ENCODE assay signal across 18 cellular contexts in the genomic region with DNA sequence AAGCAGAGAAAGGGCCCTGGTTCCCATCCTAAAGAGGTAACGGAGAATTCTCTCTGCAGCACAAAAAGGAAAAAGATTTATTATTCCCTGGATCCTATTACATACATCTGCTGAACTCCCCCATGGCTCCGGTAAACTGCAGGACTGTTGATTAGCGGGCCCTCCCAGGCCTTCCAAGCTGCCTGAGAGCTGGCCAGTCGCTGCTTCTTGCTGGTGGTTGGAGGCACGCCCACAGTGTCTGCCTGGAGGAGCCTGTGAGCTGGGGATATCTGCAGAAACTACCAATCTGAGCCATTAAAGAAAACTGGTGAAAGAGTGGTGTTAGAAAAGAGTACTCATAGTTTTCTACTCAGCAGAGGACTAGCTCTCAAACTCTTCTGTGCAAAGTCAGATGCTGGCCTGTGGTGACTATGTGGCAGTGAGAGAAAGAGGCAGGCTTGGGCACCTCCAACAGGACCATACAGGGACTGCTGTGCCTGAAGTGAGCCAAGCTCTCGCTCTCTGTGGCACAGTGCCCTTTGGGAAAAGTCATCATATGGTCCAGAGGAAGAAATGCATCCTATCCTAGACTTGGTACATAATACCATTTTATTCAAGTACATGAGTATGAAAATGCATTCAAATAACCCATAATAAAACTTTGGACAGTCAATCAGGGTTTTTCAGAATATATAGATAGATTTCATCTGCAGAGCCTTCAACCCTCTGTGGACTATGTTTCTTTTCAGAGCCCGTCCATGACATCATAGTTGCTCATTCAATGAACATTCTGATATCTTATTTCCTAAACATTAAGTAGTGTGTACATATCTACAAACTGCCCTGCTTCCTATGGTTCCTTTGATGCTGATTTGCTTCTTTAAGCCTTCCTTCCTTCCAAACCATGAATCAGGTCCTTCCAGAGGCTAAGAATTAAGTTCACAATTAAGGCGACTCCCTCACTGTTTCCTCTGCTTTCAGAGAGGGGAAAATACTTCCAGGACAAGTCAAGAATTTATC.
DNase-seq lines count a peak whose midpoint lies in the region; ATAC-seq and TF ChIP-seq lines count a peak whose summit lies in the region.
"Had no signal": no experiment of that assay in that cellular context is flagged by ENCODE, and none has a peak within 500 bp of the region (broad histone marks: within the 10 kb centered on the region; RNA-seq: fewer than 3 reads in every experiment).

No MANE protein-coding gene starts in this region.

- H3K27ac ChIP-seq in right atrium auricular region, result no peak overlapping the region
- no peak overlapping the region for H3K27ac ChIP-seq in brain microvascular endothelial cell
- no peak overlapping the region for H3K27ac ChIP-seq in upper lobe of right lung
- H3K27ac ChIP-seq: gastrocnemius medialis, parathyroid adenoma had no signal

- peaks cover 0 to 6% of the 10 kb centered on the region in 2 donors for H3K9me3 ChIP-seq in right atrium auricular region
- H3K9me3 ChIP-seq in upper lobe of right lung, result no peaks in the 10 kb centered on the region
- H3K9me3 ChIP-seq: gastrocnemius medialis had no signal

- TF ChIP-seq CTCF in right atrium auricular region (IDR thresholded peaks at IDR 0.05), result no peak
- TF ChIP-seq CTCF in brain microvascular endothelial cell (IDR thresholded peaks at IDR 0.05; ENCODE audit: low read depth, low read length, missing control alignments), result no peak
- TF ChIP-seq CTCF in upper lobe of right lung (IDR thresholded peaks at IDR 0.05), result no peak

- no peak overlapping the region for H3K27ac Mint-ChIP-seq in stimulated activated effector memory CD8-positive, alpha-beta T cell treated with anti-CD3 and anti-CD28 coated beads, Interleukin-12 subunit alpha, Interleukin-12 subunit beta, amount 100 ng/mL, for 72 hours
- H3K27ac Mint-ChIP-seq: activated CD4-positive, alpha-beta memory T cell treated with anti-CD3 and anti-CD28 coated beads for 36 hours; stimulated activated naive B cell treated with anti-CD40 and anti-IgM and Interleukin-4, amounts not matched to agents 10 μg/mL and 1 μg/mL and 100 μg/mL, for 72 hours had no signal

- ATAC-seq in left ventricle myocardium superior (no peak), upper lobe of right lung (peak; percentile 36)
- ATAC-seq in stimulated activated effector memory CD8-positive, alpha-beta T cell treated with anti-CD3 and anti-CD28 coated beads, Interleukin-12 subunit alpha, Interleukin-12 subunit beta, amount 100 ng/mL, for 72 hours, result no peak
- ATAC-seq: gastrocnemius medialis; stimulated activated naive B cell treated with anti-CD40 and anti-IgM and Interleukin-4, amounts not matched to agents 10 μg/mL and 1 μg/mL and 100 μg/mL, for 72 hours had no signal

- in situ Hi-C loops in brain microvascular endothelial cell (cut with HindIII; ENCODE audit: low pct_ligation_motif_present, low sequenced_read_pairs), result no loop called here

- H3K4me1 ChIP-seq in right atrium auricular region, result peaks cover 0 to 8% of the 10 kb centered on the region in 2 donors
- H3K4me1 ChIP-seq in upper lobe of right lung, result no peaks in the 10 kb centered on the region
- H3K4me1 ChIP-seq: gastrocnemius medialis, parathyroid adenoma had no signal

- intact Hi-C loops in left ventricle myocardium superior (cut with micrococcal nuclease), result no loop called here
- intact Hi-C loops in upper lobe of right lung (cut with DNase I), result no loop called here

- no peaks in the 10 kb centered on the region for H3K36me3 ChIP-seq in right atrium auricular region
- H3K36me3 ChIP-seq in brain microvascular endothelial cell (replicated peaks), result no peaks in the 10 kb centered on the region
- H3K36me3 ChIP-seq in upper lobe of right lung, result no peaks in the 10 kb centered on the region
- H3K36me3 ChIP-seq: gastrocnemius medialis had no signal

- DNase-seq in left ventricle myocardium superior (peak; percentile 28), right atrium auricular region (ENCODE audit: low spot score) (no peak), brain microvascular endothelial cell (peak; percentile 7), islet precursor cell (peak; percentile 73), upper lobe of right lung (no peak), foreskin melanocyte (no peak)
- DNase-seq in stimulated activated effector memory CD8-positive, alpha-beta T cell treated with anti-CD3 and anti-CD28 coated beads, Interleukin-12 subunit alpha, Interleukin-12 subunit beta, amount 100 ng/mL, for 72 hours (ENCODE audit: low spot score in 2 of 2), result no peak
- DNase-seq in effector CD8-positive, alpha-beta T cell (lab: John Stamatoyannopoulos, UW), result no peak
- DNase-seq: activated CD4-positive, alpha-beta memory T cell treated with anti-CD3 and anti-CD28 coated beads for 36 hours; activated naive CD4-positive, alpha-beta T cell treated with anti-CD3 and anti-CD28 coated beads, Interleukin-2, amount 50 U/mL, for 16 hours; DMS53; gastrocnemius medialis; HCEC 1CT; NCI-H1930; stimulated activated CD4-positive, alpha-beta T cell treated with anti-CD3 and anti-CD28 coated beads, Interleukin-2, amount 100 ng/mL, for 24 hours; stimulated activated naive B cell treated with anti-CD40 and anti-IgM and Interleukin-4, amounts not matched to agents 10 μg/mL and 1 μg/mL and 100 μg/mL, for 72 hours; T-helper 2 cell had no signal

- H3K27me3 ChIP-seq in right atrium auricular region, result no peaks in the 10 kb centered on the region
- H3K27me3 ChIP-seq in brain microvascular endothelial cell (replicated peaks), result no peaks in the 10 kb centered on the region
- H3K27me3 ChIP-seq in upper lobe of right lung, result no peaks in the 10 kb centered on the region
- H3K27me3 ChIP-seq: gastrocnemius medialis had no signal

- no peaks in the 10 kb centered on the region for H3K36me3 Mint-ChIP-seq in stimulated activated effector memory CD8-positive, alpha-beta T cell treated with anti-CD3 and anti-CD28 coated beads, Interleukin-12 subunit alpha, Interleukin-12 subunit beta, amount 100 ng/mL, for 72 hours
- H3K36me3 Mint-ChIP-seq: activated CD4-positive, alpha-beta memory T cell treated with anti-CD3 and anti-CD28 coated beads for 36 hours; stimulated activated naive B cell treated with anti-CD40 and anti-IgM and Interleukin-4, amounts not matched to agents 10 μg/mL and 1 μg/mL and 100 μg/mL, for 72 hours had no signal

- peaks cover 11% of the 10 kb centered on the region for H3K9me3 Mint-ChIP-seq in stimulated activated effector memory CD8-positive, alpha-beta T cell treated with anti-CD3 and anti-CD28 coated beads, Interleukin-12 subunit alpha, Interleukin-12 subunit beta, amount 100 ng/mL, for 72 hours

- no peaks in the 10 kb centered on the region for H3K4me1 Mint-ChIP-seq in stimulated activated effector memory CD8-positive, alpha-beta T cell treated with anti-CD3 and anti-CD28 coated beads, Interleukin-12 subunit alpha, Interleukin-12 subunit beta, amount 100 ng/mL, for 72 hours
- H3K4me1 Mint-ChIP-seq: stimulated activated naive B cell treated with anti-CD40 and anti-IgM and Interleukin-4, amounts not matched to agents 10 μg/mL and 1 μg/mL and 100 μg/mL, for 72 hours had no signal

- no peak overlapping the region for H3K4me3 ChIP-seq in right atrium auricular region
- H3K4me3 ChIP-seq in brain microvascular endothelial cell (ENCODE audit: low read depth, low read length), result no peak overlapping the region
- no peak overlapping the region for H3K4me3 ChIP-seq in upper lobe of right lung
- H3K4me3 ChIP-seq: gastrocnemius medialis had no signal

- no peak overlapping the region for H3K4me3 Mint-ChIP-seq in stimulated activated effector memory CD8-positive, alpha-beta T cell treated with anti-CD3 and anti-CD28 coated beads, Interleukin-12 subunit alpha, Interleukin-12 subunit beta, amount 100 ng/mL, for 72 hours
- H3K4me3 Mint-ChIP-seq: activated CD4-positive, alpha-beta memory T cell treated with anti-CD3 and anti-CD28 coated beads for 36 hours; stimulated activated naive B cell treated with anti-CD40 and anti-IgM and Interleukin-4, amounts not matched to agents 10 μg/mL and 1 μg/mL and 100 μg/mL, for 72 hours had no signal

Comparison
In these comparisons a context has a peak if more than half of its experiments do, and no peak if none do; other contexts are left out.
1. DNase-seq: peak in left ventricle myocardium superior (single experiment), brain microvascular endothelial cell (single experiment) and islet precursor cell (single experiment); none in right atrium auricular region (single experiment), upper lobe of right lung (single experiment), stimulated activated effector memory CD8-positive, alpha-beta T cell treated with anti-CD3 and anti-CD28 coated beads, Interleukin-12 subunit alpha, Interleukin-12 subunit beta, amount 100 ng/mL, for 72 hours (0 of 2), foreskin melanocyte (single experiment) and effector CD8-positive, alpha-beta T cell (single experiment).